In genomic region chr10:27446091-27446918, GRCh38 we compare ENCODE assay signal across 7 cellular contexts. TPM values are rescaled to one million over a fixed set of nuclear protein-coding genes. Genes with fewer than 3 reads are reported as not detected.
DNase-seq lines count a peak whose midpoint lies in the region; ATAC-seq, FAIRE-seq and TF ChIP-seq lines count a peak whose summit lies in the region.

No MANE protein-coding gene starts in this region.

- peak overlapping the region; percentile 55 for H3K4me2 ChIP-seq in astrocyte (ENCODE audit: low read length)

- no peak overlapping the region for H3K27ac ChIP-seq in astrocyte (ENCODE audit: low read depth, low read length)
- H3K27ac ChIP-seq in tibial artery: no peak overlapping the region
- no peak overlapping the region for H3K27ac ChIP-seq in suprapubic skin

- H3K27me3 ChIP-seq in astrocyte (ENCODE audit: insufficient read depth, low read length) (no peaks in the 10 kb centered on the region), tibial artery (no peaks in the 10 kb centered on the region), suprapubic skin (no peaks in the 10 kb centered on the region)

- H3K36me3 Mint-ChIP-seq in astrocyte (ENCODE audit: low read depth, unreplicated experiment): no peaks in the 10 kb centered on the region

- in situ Hi-C loops in G401 (cut with HindIII; ENCODE audit: low sequenced_read_pairs): no loop called here

- H3K36me3 ChIP-seq in astrocyte (ENCODE audit: insufficient read depth, low read length): no peaks in the 10 kb centered on the region
- no peaks in the 10 kb centered on the region for H3K36me3 ChIP-seq in tibial artery
- H3K36me3 ChIP-seq in suprapubic skin: no peaks in the 10 kb centered on the region

- no peak overlapping the region for H3K27ac Mint-ChIP-seq in astrocyte (ENCODE audit: unreplicated experiment)

- TF ChIP-seq POLR2A in suprapubic skin (IDR thresholded peaks at IDR 0.05): no peak

- no peaks in the 10 kb centered on the region for H3K9me3 Mint-ChIP-seq in astrocyte (ENCODE audit: unreplicated experiment)

- no peaks in the 10 kb centered on the region for H3K79me2 ChIP-seq in astrocyte (ENCODE audit: insufficient read depth, low read length)

- H3K9me3 ChIP-seq in astrocyte (ENCODE audit: insufficient read depth, low read depth, low read length): no peaks in the 10 kb centered on the region
- no peaks in the 10 kb centered on the region for H3K9me3 ChIP-seq in tibial artery
- H3K9me3 ChIP-seq in suprapubic skin: no peaks in the 10 kb centered on the region

- H3K4me1 ChIP-seq in astrocyte (ENCODE audit: insufficient read depth, low read length) (no peaks in the 10 kb centered on the region), tibial artery (no peaks in the 10 kb centered on the region), suprapubic skin (peaks cover 4% of the 10 kb centered on the region)

- no peaks in the 10 kb centered on the region for H3K27me3 Mint-ChIP-seq in astrocyte (ENCODE audit: low read depth, unreplicated experiment)

- no peak overlapping the region for H2AFZ ChIP-seq in astrocyte (ENCODE audit: low read depth, low read length)

- H3K4me3 Mint-ChIP-seq in astrocyte (ENCODE audit: unreplicated experiment): no peak overlapping the region

- TF ChIP-seq CTCF in astrocyte (IDR thresholded peaks at IDR 0.05; ENCODE audit: insufficient read depth, low read depth, low read length): peak; percentile 22
- TF ChIP-seq CTCF in tibial artery (IDR thresholded peaks at IDR 0.05): peak; percentile 34 to 46
- no peak for TF ChIP-seq CTCF in suprapubic skin (IDR thresholded peaks at IDR 0.05)

- no peak for ATAC-seq in GM18498 (IDR thresholded peaks at IDR 0.05; ENCODE audit: unreplicated experiment)

- peak; percentile 45 for FAIRE-seq in astrocyte (lab: Jason Lieb, UNC)

- intact Hi-C loops in tibial artery (cut with DNase I; ENCODE audit: low total_unique reads): loop anchor here (10.0 kb wide), 1 partner anchor 798 kb away; no protein-coding TSS in a partner anchor

- H3K4me3 ChIP-seq in astrocyte (ENCODE audit: insufficient read depth, low read depth, low read length) (no peak overlapping the region), tibial artery (no peak overlapping the region), suprapubic skin (no peak overlapping the region)

- WGBS in suprapubic skin: 5% methylated on average over 5 of the region's 5 CpGs

- no peak for TF ChIP-seq EP300 in suprapubic skin (IDR thresholded peaks at IDR 0.05)

- peaks cover 7% of the 10 kb centered on the region for H3K4me1 Mint-ChIP-seq in astrocyte (ENCODE audit: low read depth, unreplicated experiment)

- H4K20me1 ChIP-seq in astrocyte (ENCODE audit: insufficient read depth, low read length): no peaks in the 10 kb centered on the region

- DNase-seq in G401 (ENCODE audit: low spot score) (peak; percentile 59), NAMALWA (ENCODE audit: low spot score) (peak; percentile 59), astrocyte (ENCODE audit: low read depth) (peak; percentile 7), iris pigment epithelial cell (ENCODE audit: low read depth) (peak; percentile 39), tibial artery (no peak), suprapubic skin (ENCODE audit: low spot score in 2 of 2) (no peak)

- no peak overlapping the region for H3K9ac ChIP-seq in astrocyte (ENCODE audit: low read length)

RNA-seq across cellular contexts. Expression of gene RAB18, which starts 57.8 kb away (rescaled TPM):
- total RNA-seq in G401 (2014; rRNA removed; shearing (Covaris generic)): 35.1 and 65.5 TPM in 2 replicates
- total RNA-seq in astrocyte (162 and 179 TPM in 2 replicates), suprapubic skin (10 to 100 TPM; 50.1 to 78.1 (median 65.2) TPM)

Comparison
In these comparisons a context has a peak if more than half of its experiments do, and no peak if none do; other contexts are left out.
1. DNase-seq: peak in G401 (single experiment), NAMALWA (single experiment), astrocyte (single experiment) and iris pigment epithelial cell (single experiment); none in tibial artery (0 of 2) and suprapubic skin (0 of 2).
2. CTCF ChIP-seq: peak in astrocyte (single experiment) and tibial artery (2 of 2); none in suprapubic skin (0 of 2).